24 cellular contexts compared by ENCODE assay signal in the genomic region with DNA sequence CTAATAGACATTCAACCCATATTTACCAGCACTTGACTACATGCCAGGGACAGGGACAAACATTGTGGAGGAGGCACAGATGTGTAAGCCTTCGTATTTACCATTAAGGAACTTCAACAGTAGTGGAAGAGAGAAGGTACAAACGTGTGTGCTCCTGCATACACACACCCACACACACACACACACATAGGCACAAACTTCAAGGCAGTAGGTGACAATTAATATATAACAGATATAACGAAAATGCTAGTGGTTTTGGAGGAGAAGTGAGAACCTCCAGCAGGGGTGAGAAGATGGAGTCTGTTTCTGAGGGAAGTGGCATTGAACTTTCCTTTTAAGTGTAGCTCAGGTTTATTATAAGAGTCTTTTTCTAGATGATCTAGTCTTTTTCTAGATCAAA.
A peak's percentile ranks its signal among the peaks of the same experiment; 100 is the strongest.
DNase-seq lines count a peak whose midpoint lies in the region; ATAC-seq and TF ChIP-seq lines count a peak whose summit lies in the region.
"Had no signal": no experiment of that assay in that cellular context is flagged by ENCODE, and none has a peak within 500 bp of the region (broad histone marks: within the 10 kb centered on the region; RNA-seq: fewer than 3 reads in every experiment).

No MANE protein-coding gene starts in this region.

- no peaks in the 10 kb centered on the region for H3K9me2 ChIP-seq in MM.1S (replicated peaks; ENCODE audit: insufficient read depth, low read length)

- H2AFZ ChIP-seq in H9 (ENCODE audit: low read length) (no peak overlapping the region), MM.1S (ENCODE audit: low read length) (no peak overlapping the region)

- peak; percentile 44 for ATAC-seq in GM18861 (IDR thresholded peaks at IDR 0.05; ENCODE audit: unreplicated experiment)
- no peak for ATAC-seq in gastrocnemius medialis
- ATAC-seq: activated naive CD8-positive, alpha-beta T cell treated with anti-CD3 and anti-CD28 coated beads, Interleukin-2, amount 50 U/mL, for 24 hours; effector memory CD8-positive, alpha-beta T cell; T-helper 17 cell had no signal

- H3F3A ChIP-seq in MM.1S (ENCODE audit: insufficient read depth, low read length) = peaks cover 33% of the 10 kb centered on the region

- no peaks in the 10 kb centered on the region for H3K9me3 Mint-ChIP-seq in H9
- H3K9me3 Mint-ChIP-seq: activated naive CD8-positive, alpha-beta T cell treated with anti-CD3 and anti-CD28 coated beads, Interleukin-2, amount 50 U/mL, for 24 hours; CD14-positive monocyte; effector memory CD8-positive, alpha-beta T cell had no signal

- TF ChIP-seq CTCF in H9 (conservative IDR thresholded peaks at IDR 0.05) (no peak), MM.1S (IDR thresholded peaks at IDR 0.05; ENCODE audit: low read length) (no peak), gastrocnemius medialis (IDR thresholded peaks at IDR 0.05 in 4 of 5, conservative IDR thresholded peaks at IDR 0.05 in 1 of 5) (no peak)

- no peak overlapping the region for H2BK5ac ChIP-seq in H9 (ENCODE audit: insufficient read length, low read length)

- in situ Hi-C loops in gastrocnemius medialis (cut with MboI; ENCODE audit: low sequenced_read_pairs in 4 of 4) = loop anchor here in 1 of 4 donors (25.0 kb wide), 1 partner anchor 476 kb away; no protein-coding TSS in a partner anchor

- intact Hi-C loops in gastrocnemius medialis (cut with DNase I; ENCODE audit: low total_unique reads) = no loop called here

- H3K9me3 ChIP-seq in BLaER1 treated with 17β-estradiol and CSF1 and Interleukin-3, amounts not matched to agents 10 nM and 100 nM (replicated peaks in 1 of 11) = no peaks in the 10 kb centered on the region; a peak in 1 of 22 replicates
- H3K9me3 ChIP-seq in H9 (ENCODE audit: control insufficient read depth, low read depth, low read length) (no peaks in the 10 kb centered on the region), MM.1S (replicated peaks; ENCODE audit: insufficient read depth, low read length) (no peaks in the 10 kb centered on the region), gastrocnemius medialis (no peaks in the 10 kb centered on the region), SJCRH30 (replicated peaks) (no peaks in the 10 kb centered on the region)
- H3K9me3 ChIP-seq: esophagus muscularis mucosa, right atrium auricular region had no signal

- H4K20me1 ChIP-seq in BLaER1 treated with 17β-estradiol and CSF1 and Interleukin-3, amounts not matched to agents 10 nM and 100 nM = no peaks in the 10 kb centered on the region
- H4K20me1 ChIP-seq in H9 (ENCODE audit: control insufficient read depth, insufficient read depth, insufficient read length) = no peaks in the 10 kb centered on the region
- H4K20me1 ChIP-seq in MM.1S (ENCODE audit: insufficient read depth, low read length) = no peaks in the 10 kb centered on the region

- H3K4me1 ChIP-seq in BLaER1 treated with 17β-estradiol and CSF1 and Interleukin-3, amounts not matched to agents 10 nM and 100 nM = peaks cover 18 to 63% (median 50%) of the 10 kb centered on the region in 10 experiments
- H3K4me1 ChIP-seq in H9 (ENCODE audit: insufficient read depth, low read length) = no peaks in the 10 kb centered on the region
- peaks cover 65% of the 10 kb centered on the region for H3K4me1 ChIP-seq in MM.1S (ENCODE audit: low read length)
- H3K4me1 ChIP-seq in gastrocnemius medialis = peaks cover 34 to 60% of the 10 kb centered on the region in 2 donors
- no peaks in the 10 kb centered on the region for H3K4me1 ChIP-seq in SJCRH30

- no peak overlapping the region for H3K27ac ChIP-seq in BLaER1 treated with 17β-estradiol and CSF1 and Interleukin-3, amounts not matched to agents 10 nM and 100 nM
- H3K27ac ChIP-seq in H9 (ENCODE audit: insufficient read length, low read depth, low read length) = no peak overlapping the region
- peak overlapping the region; percentile 57; the same call in 1 of the 2 replicates for H3K27ac ChIP-seq in MM.1S (ENCODE audit: low read length)
- H3K27ac ChIP-seq in gastrocnemius medialis = no peak overlapping the region
- no peak overlapping the region for H3K27ac ChIP-seq in SJCRH30
- H3K27ac ChIP-seq: esophagus muscularis mucosa, right atrium auricular region, WERI-Rb-1 had no signal

- H3K36me3 Mint-ChIP-seq in H9 (ENCODE audit: insufficient read depth in 1 of 3, low read depth in 3 of 3) = no peaks in the 10 kb centered on the region
- H3K36me3 Mint-ChIP-seq: CD14-positive monocyte had no signal

- no peak overlapping the region for H4K8ac ChIP-seq in H9 (replicated peaks; ENCODE audit: insufficient read length, low read depth, low read length)

- H3K4me3 ChIP-seq in BLaER1 treated with 17β-estradiol and CSF1 and Interleukin-3, amounts not matched to agents 10 nM and 100 nM = no peak overlapping the region
- H3K4me3 ChIP-seq in MM.1S (ENCODE audit: low read length) = no peak overlapping the region
- no peak overlapping the region for H3K4me3 ChIP-seq in gastrocnemius medialis
- H3K4me3 ChIP-seq in SJCRH30 = no peak overlapping the region
- H3K4me3 ChIP-seq: esophagus muscularis mucosa, right atrium auricular region had no signal

- H3K27me3 ChIP-seq in BLaER1 treated with 17β-estradiol and CSF1 and Interleukin-3, amounts not matched to agents 10 nM and 100 nM = no peaks in the 10 kb centered on the region
- H3K27me3 ChIP-seq in H9 (ENCODE audit: insufficient read depth, low read length) (no peaks in the 10 kb centered on the region), MM.1S (replicated peaks; ENCODE audit: insufficient read depth, low read length) (no peaks in the 10 kb centered on the region), gastrocnemius medialis (no peaks in the 10 kb centered on the region), SJCRH30 (no peaks in the 10 kb centered on the region)
- H3K27me3 ChIP-seq: esophagus muscularis mucosa, right atrium auricular region had no signal

- H4K5ac ChIP-seq in H9 (ENCODE audit: insufficient read length, low read depth, low read length) = no peak overlapping the region

- no peak overlapping the region for H2AK5ac ChIP-seq in H9 (ENCODE audit: insufficient read length, low read length)

- TF ChIP-seq POLR2A in gastrocnemius medialis (IDR thresholded peaks at IDR 0.05) = no peak

- H3K4me1 Mint-ChIP-seq in H9 = no peaks in the 10 kb centered on the region; a peak in 1 of 4 replicates

- no peak overlapping the region for H2BK12ac ChIP-seq in H9 (ENCODE audit: insufficient read length, low read depth, low read length)

- DNase-seq in H9 = no peak
- DNase-seq in MM.1S = no peak
- no peak for DNase-seq in NCI-H2227 (lab: John Stamatoyannopoulos, UW; ENCODE audit: unreplicated experiment)
- no peak for DNase-seq in gastrocnemius medialis
- no peak for DNase-seq in nucleus accumbens (lab: John Stamatoyannopoulos, UW)
- DNase-seq in SJCRH30 = no peak
- DNase-seq: activated CD4-positive, alpha-beta T cell treated with anti-CD3 and anti-CD28 coated beads, Interleukin-2, amount 50 U/mL, for 48 hours; activated effector memory CD4-positive, alpha-beta T cell treated with anti-CD3 and anti-CD28 coated beads, Interleukin-2, amount 50 U/mL, for 16 hours; activated naive CD8-positive, alpha-beta T cell treated with anti-CD3 and anti-CD28 coated beads, Interleukin-2, amount 50 U/mL, for 24 hours; effector memory CD8-positive, alpha-beta T cell; kidney glomerular epithelial cell; mammary epithelial cell; NCI-H1694 treated with DMSO at 0.1 percent for 48 hours; NCI-H446 treated with DMSO at 0.1 percent for 48 hours; stimulated activated CD4-positive, alpha-beta T cell treated with anti-CD3 and anti-CD28 coated beads, Interleukin-12 subunit alpha, Interleukin-12 subunit beta, amount 100 ng/mL, for 4 hours; T-helper 17 cell; WERI-Rb-1 had no signal

- H3K4me2 ChIP-seq in BLaER1 treated with 17β-estradiol and CSF1 and Interleukin-3, amounts not matched to agents 10 nM and 100 nM = peak overlapping the region in 7 of 11 experiments; percentile 11 to 75 (median 71); a peak in 10 of 22 replicates
- H3K4me2 ChIP-seq in H9 (ENCODE audit: insufficient read depth, insufficient read length, low read length) = no peak overlapping the region
- peak overlapping the region; percentile 38 for H3K4me2 ChIP-seq in MM.1S (ENCODE audit: low read depth, low read length)

- no peaks in the 10 kb centered on the region for H3K79me1 ChIP-seq in H9 (ENCODE audit: insufficient read depth, low read depth, low read length, poor library complexity, severe bottlenecking)

- no peaks in the 10 kb centered on the region for H3K36me3 ChIP-seq in BLaER1 treated with 17β-estradiol and CSF1 and Interleukin-3, amounts not matched to agents 10 nM and 100 nM
- no peaks in the 10 kb centered on the region for H3K36me3 ChIP-seq in MM.1S (replicated peaks; ENCODE audit: insufficient read depth, low read length)
- no peaks in the 10 kb centered on the region for H3K36me3 ChIP-seq in gastrocnemius medialis
- no peaks in the 10 kb centered on the region for H3K36me3 ChIP-seq in SJCRH30
- H3K36me3 ChIP-seq: esophagus muscularis mucosa, right atrium auricular region, WERI-Rb-1 had no signal

- peaks cover 4% of the 10 kb centered on the region for H3K27me3 Mint-ChIP-seq in H9 (ENCODE audit: low read depth)
- H3K27me3 Mint-ChIP-seq: brain, IgD-negative memory B cell had no signal

- no peak overlapping the region for H3K56ac ChIP-seq in H9 (ENCODE audit: insufficient read length, low read depth, low read length)

- no peak overlapping the region for H3K9ac ChIP-seq in BLaER1 treated with 17β-estradiol and CSF1 and Interleukin-3, amounts not matched to agents 10 nM and 100 nM
- H3K9ac ChIP-seq in H9 (ENCODE audit: extremely low read depth, insufficient read length, low read length) (no peak overlapping the region), MM.1S (ENCODE audit: low read length) (peak overlapping the region; percentile 40)

- no peak overlapping the region for H3K4me3 Mint-ChIP-seq in H9
- H3K4me3 Mint-ChIP-seq: activated naive CD8-positive, alpha-beta T cell treated with anti-CD3 and anti-CD28 coated beads, Interleukin-2, amount 50 U/mL, for 24 hours; brain; CD14-positive monocyte; effector memory CD8-positive, alpha-beta T cell; T-helper 17 cell had no signal

- H2BK120ac ChIP-seq in H9 (ENCODE audit: low read depth, low read length, poor library complexity, severe bottlenecking) = no peak overlapping the region

- H2BK20ac ChIP-seq in H9 (ENCODE audit: low read depth, low read length, poor library complexity, severe bottlenecking) = no peak overlapping the region

- H3K23ac ChIP-seq in H9 (ENCODE audit: insufficient read length, low read depth, low read length) = no peak overlapping the region

- no peak overlapping the region for H3K14ac ChIP-seq in H9 (ENCODE audit: insufficient read depth, low read length)

- no peaks in the 10 kb centered on the region for H3K79me2 ChIP-seq in H9 (ENCODE audit: insufficient read depth, low read length)
- H3K79me2 ChIP-seq in MM.1S (ENCODE audit: low read length) = peaks cover 77% of the 10 kb centered on the region

- no peak overlapping the region for H3K27ac Mint-ChIP-seq in H9
- H3K27ac Mint-ChIP-seq: activated naive CD8-positive, alpha-beta T cell treated with anti-CD3 and anti-CD28 coated beads, Interleukin-2, amount 50 U/mL, for 24 hours; brain; CD14-positive monocyte; IgD-negative memory B cell; T-helper 17 cell had no signal

- H3T11ph ChIP-seq in H9 (ENCODE audit: low read length) = no peak overlapping the region

- H2BK15ac ChIP-seq in H9 (ENCODE audit: low read depth, low read length) = no peak overlapping the region

- no peaks in the 10 kb centered on the region for H3K23me2 ChIP-seq in H9 (ENCODE audit: insufficient read length, low read depth, low read length, poor library complexity, severe bottlenecking)

- H3K18ac ChIP-seq in H9 (ENCODE audit: insufficient read length, low read depth, low read length) = no peak overlapping the region

- peak overlapping the region; percentile 63 for H4K91ac ChIP-seq in H9 (ENCODE audit: insufficient read length, low read depth, low read length)

- H3K4ac ChIP-seq in H9 (ENCODE audit: low read depth, low read length) = no peak overlapping the region

- WGBS in H9 (ENCODE audit: extremely low coverage, insufficient read length, low lambda C conversion rate) = no CpG with 5 or more reads among the region's 3 CpGs
